ENCODE assay signal across 26 cellular contexts in genomic region chr22:19693981-19694670, GRCh38. TPM values are rescaled to one million over a fixed set of nuclear protein-coding genes. Genes with fewer than 3 reads are reported as not detected.
"Had no signal": no experiment of that assay in that cellular context is flagged by ENCODE, and none has a peak within 500 bp of the region (broad histone marks: within the 10 kb centered on the region; RNA-seq: fewer than 3 reads in every experiment).

No MANE protein-coding gene starts in this region.

- FAIRE-seq: bronchial epithelial cell, colon, keratinocyte had no signal

- H3K4me3 Mint-ChIP-seq: activated CD4-positive, alpha-beta T cell treated with anti-CD3 and anti-CD28 coated beads for 36 hours; activated CD8-positive, alpha-beta memory T cell treated with anti-CD3 and anti-CD28 coated beads, Interleukin-2, amount 10 ng/mL, durations not matched to agents 7 days and 5 days; activated CD8-positive, alpha-beta T cell treated with anti-CD3 and anti-CD28 coated beads, Interleukin-2, amount 10 ng/mL, durations not matched to agents 7 days and 5 days; central memory CD8-positive, alpha-beta T cell; mesothelial cell of epicardium; nephron progenitor cell had no signal

- H3K9me3 Mint-ChIP-seq: activated naive CD4-positive, alpha-beta T cell treated with anti-CD3 and anti-CD28 coated beads, Interleukin-2, amount 50 U/mL, for 72 hours; central memory CD8-positive, alpha-beta T cell; mesothelial cell of epicardium had no signal

- H3K27ac ChIP-seq: gastrocnemius medialis, hepatocyte, tibial nerve, vagina had no signal

- H3K79me2 ChIP-seq: hepatocyte had no signal

- H3K27ac Mint-ChIP-seq: activated CD4-positive, alpha-beta T cell treated with anti-CD3 and anti-CD28 coated beads for 36 hours; activated CD8-positive, alpha-beta memory T cell treated with anti-CD3 and anti-CD28 coated beads, Interleukin-2, amount 10 ng/mL, durations not matched to agents 7 days and 5 days; activated CD8-positive, alpha-beta T cell treated with anti-CD3 and anti-CD28 coated beads, Interleukin-2, amount 10 ng/mL, durations not matched to agents 7 days and 5 days; activated naive CD4-positive, alpha-beta T cell treated with anti-CD3 and anti-CD28 coated beads, Interleukin-2, amount 50 U/mL, for 72 hours; mesothelial cell of epicardium; naive B cell; nephron progenitor cell had no signal

- H3K36me3 ChIP-seq: gastrocnemius medialis, tibial nerve, vagina had no signal

- ATAC-seq: activated CD4-positive, alpha-beta T cell treated with anti-CD3 and anti-CD28 coated beads for 36 hours; activated CD8-positive, alpha-beta memory T cell treated with anti-CD3 and anti-CD28 coated beads, Interleukin-2, amount 10 ng/mL, durations not matched to agents 7 days and 5 days; activated CD8-positive, alpha-beta T cell treated with anti-CD3 and anti-CD28 coated beads, Interleukin-2, amount 10 ng/mL, durations not matched to agents 7 days and 5 days; activated naive CD4-positive, alpha-beta T cell treated with anti-CD3 and anti-CD28 coated beads, Interleukin-2, amount 50 U/mL, for 72 hours; gastrocnemius medialis; left cardiac atrium; right cardiac atrium had no signal

- DNase-seq: activated CD4-positive, alpha-beta T cell treated with anti-CD3 and anti-CD28 coated beads for 36 hours; activated CD4-positive, CD25-positive, alpha-beta regulatory T cell; activated CD8-positive, alpha-beta memory T cell treated with anti-CD3 and anti-CD28 coated beads, Interleukin-2, amount 10 ng/mL, durations not matched to agents 7 days and 5 days; activated CD8-positive, alpha-beta T cell treated with anti-CD3 and anti-CD28 coated beads, Interleukin-2, amount 10 ng/mL, durations not matched to agents 7 days and 5 days; activated naive CD4-positive, alpha-beta T cell; activated T-cell treated with anti-CD3 and anti-CD28 coated beads, Interleukin-2, amount 50 U/mL, for 48 hours; dermis blood vessel endothelial cell; effector CD4-positive, alpha-beta T cell; gastrocnemius medialis; left cardiac atrium; naive B cell; nephron progenitor cell; nucleus accumbens; right cardiac atrium; stimulated activated CD4-positive, alpha-beta T cell treated with anti-CD3 and anti-CD28 coated beads, Interleukin-2, amount 100 ng/mL, for 48 hours; stimulated activated naive CD4-positive, alpha-beta T cell treated with Interleukin-2 at 50 U/mL for 16 hours had no signal

- H2AFZ ChIP-seq: hepatocyte had no signal

- H3K27me3 ChIP-seq: tibial nerve, vagina had no signal

- H3K36me3 Mint-ChIP-seq: activated CD8-positive, alpha-beta memory T cell treated with anti-CD3 and anti-CD28 coated beads, Interleukin-2, amount 10 ng/mL, durations not matched to agents 7 days and 5 days; activated naive CD4-positive, alpha-beta T cell treated with anti-CD3 and anti-CD28 coated beads, Interleukin-2, amount 50 U/mL, for 72 hours; mesothelial cell of epicardium; naive B cell had no signal

- H3K4me3 ChIP-seq: gastrocnemius medialis, hepatocyte, tibial nerve, vagina had no signal

- H3K4me1 Mint-ChIP-seq: activated CD4-positive, alpha-beta T cell treated with anti-CD3 and anti-CD28 coated beads for 36 hours; activated CD8-positive, alpha-beta memory T cell treated with anti-CD3 and anti-CD28 coated beads, Interleukin-2, amount 10 ng/mL, durations not matched to agents 7 days and 5 days; central memory CD8-positive, alpha-beta T cell; naive B cell had no signal

- H3K4me2 ChIP-seq: hepatocyte had no signal

- H3K4me1 ChIP-seq: gastrocnemius medialis had no signal

- H3K9me3 ChIP-seq: gastrocnemius medialis, tibial nerve, vagina had no signal

RNA-seq across cellular contexts. Expression of gene SEPTIN5, which starts 20.2 kb away (rescaled TPM):
- total RNA-seq: T-helper 1 cell treated with Interleukin-12 subunit alpha and Interleukin-12 subunit beta and Interleukin-4 antibody, amounts not matched to agents 30 ng/mL and 1 ng/mL, for 36 hours had no signal

RNA-seq across cellular contexts. Expression of gene GP1BB, which starts 29.2 kb away (rescaled TPM):
- total RNA-seq: activated CD4-positive, alpha-beta T cell treated with anti-CD3 and anti-CD28 coated beads for 36 hours; activated CD8-positive, alpha-beta memory T cell treated with anti-CD3 and anti-CD28 coated beads, Interleukin-2, amount 10 ng/mL, durations not matched to agents 7 days and 5 days; activated CD8-positive, alpha-beta T cell treated with anti-CD3 and anti-CD28 coated beads, Interleukin-2, amount 10 ng/mL, durations not matched to agents 7 days and 5 days; activated naive CD4-positive, alpha-beta T cell treated with anti-CD3 and anti-CD28 coated beads, Interleukin-2, amount 50 U/mL, for 72 hours; bronchial epithelial cell; left cardiac atrium; T-helper 1 cell treated with Interleukin-12 subunit alpha and Interleukin-12 subunit beta and Interleukin-4 antibody, amounts not matched to agents 30 ng/mL and 1 ng/mL, for 36 hours had no signal
